Comparison of ENCODE assay signal across 25 cellular contexts in the genomic region with DNA sequence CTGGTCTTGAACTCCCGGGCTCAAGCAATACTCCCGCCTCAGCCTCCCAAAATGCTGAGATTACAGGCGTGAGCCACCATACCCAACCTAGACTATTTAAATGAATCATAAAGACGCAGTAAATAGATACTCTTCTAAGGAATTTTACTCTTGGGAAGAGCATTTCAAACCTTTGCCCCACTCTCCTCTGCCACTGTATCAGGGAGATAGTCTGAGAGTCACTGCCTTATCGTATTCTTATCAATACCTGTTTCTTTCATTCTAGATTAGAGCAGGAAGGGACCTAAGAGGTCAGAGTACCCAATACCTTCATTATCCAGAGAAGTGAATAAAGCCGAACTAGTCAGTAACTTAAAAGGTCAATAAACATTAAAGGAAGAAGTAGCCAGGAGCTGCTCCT.
"Had no signal": no experiment of that assay in that cellular context is flagged by ENCODE, and none has a peak within 500 bp of the region (broad histone marks: within the 10 kb centered on the region; RNA-seq: fewer than 3 reads in every experiment).

No MANE protein-coding gene starts in this region.

- H3K4me3 Mint-ChIP-seq: activated B cell treated with CpG ODN at 0.5 μM for 24 hours; activated CD4-positive, alpha-beta memory T cell treated with anti-CD3 and anti-CD28 coated beads, Interleukin-2, amount 10 ng/mL, durations not matched to agents 7 days and 5 days; activated CD4-positive, alpha-beta T cell treated with anti-CD3 and anti-CD28 coated beads, Interleukin-2, amount 10 ng/mL, durations not matched to agents 24 days and 14 days; activated CD8-positive, alpha-beta memory T cell treated with anti-CD3 and anti-CD28 coated beads, Interleukin-2, amount 10 ng/mL, durations not matched to agents 7 days and 5 days; activated CD8-positive, alpha-beta T cell treated with anti-CD3 and anti-CD28 coated beads, Interleukin-2, amount 10 ng/mL, durations not matched to agents 7 days and 5 days; activated naive CD4-positive, alpha-beta T cell treated with anti-CD3 and anti-CD28 coated beads, Interleukin-2, amount 10 ng/mL, durations not matched to agents 7 days and 5 days; activated naive CD8-positive, alpha-beta T cell treated with anti-CD3 and anti-CD28 coated beads for 36 hours; activated T-cell treated with anti-CD3 and anti-CD28 coated beads, Interleukin-2, amount 50 U/mL, for 24 hours; T-cell; T-helper 17 cell had no signal

- H3K27ac Mint-ChIP-seq: activated B cell treated with CpG ODN at 0.5 μM for 24 hours; activated CD4-positive, alpha-beta memory T cell treated with anti-CD3 and anti-CD28 coated beads, Interleukin-2, amount 10 ng/mL, durations not matched to agents 7 days and 5 days; activated CD4-positive, alpha-beta T cell treated with anti-CD3 and anti-CD28 coated beads, Interleukin-2, amount 10 ng/mL, durations not matched to agents 24 days and 14 days; activated CD8-positive, alpha-beta memory T cell treated with anti-CD3 and anti-CD28 coated beads, Interleukin-2, amount 10 ng/mL, durations not matched to agents 7 days and 5 days; activated CD8-positive, alpha-beta T cell treated with anti-CD3 and anti-CD28 coated beads, Interleukin-2, amount 10 ng/mL, durations not matched to agents 7 days and 5 days; activated naive CD4-positive, alpha-beta T cell treated with anti-CD3 and anti-CD28 coated beads, Interleukin-2, amount 10 ng/mL, durations not matched to agents 7 days and 5 days; activated naive CD4-positive, alpha-beta T cell treated with anti-CD3 and anti-CD28 coated beads, Interleukin-2, amount 50 U/mL, for 72 hours; activated naive CD8-positive, alpha-beta T cell treated with anti-CD3 and anti-CD28 coated beads for 36 hours; activated T-cell treated with anti-CD3 and anti-CD28 coated beads, Interleukin-2, amount 50 U/mL, for 24 hours; activated T-helper 2 cell treated with anti-CD3 and anti-CD28 coated beads, Interferon-gamma antibody, Interleukin-2, Interleukin-4, amounts not matched to agents 10 μg/mL and 5 μg/mL and 100 μg/mL, durations not matched to agents 14 hours and 24 hours and 36 hours; T-cell; T-helper 17 cell had no signal

- H3K9me3 Mint-ChIP-seq: activated B cell treated with CpG ODN at 0.5 μM for 24 hours; activated CD4-positive, alpha-beta memory T cell treated with anti-CD3 and anti-CD28 coated beads, Interleukin-2, amount 10 ng/mL, durations not matched to agents 7 days and 5 days; activated CD4-positive, alpha-beta T cell treated with anti-CD3 and anti-CD28 coated beads, Interleukin-2, amount 10 ng/mL, durations not matched to agents 24 days and 14 days; activated naive CD4-positive, alpha-beta T cell treated with anti-CD3 and anti-CD28 coated beads, Interleukin-2, amount 10 ng/mL, durations not matched to agents 7 days and 5 days; activated naive CD4-positive, alpha-beta T cell treated with anti-CD3 and anti-CD28 coated beads, Interleukin-2, amount 50 U/mL, for 72 hours; activated naive CD8-positive, alpha-beta T cell treated with anti-CD3 and anti-CD28 coated beads for 36 hours; activated T-cell treated with anti-CD3 and anti-CD28 coated beads, Interleukin-2, amount 50 U/mL, for 24 hours; activated T-helper 2 cell treated with anti-CD3 and anti-CD28 coated beads, Interferon-gamma antibody, Interleukin-2, Interleukin-4, amounts not matched to agents 10 μg/mL and 5 μg/mL and 100 μg/mL, durations not matched to agents 14 hours and 24 hours and 36 hours; T-cell had no signal

- H3K36me3 ChIP-seq: adrenal gland, brain microvascular endothelial cell, breast epithelium had no signal

- H3K4me1 Mint-ChIP-seq: activated naive CD4-positive, alpha-beta T cell treated with anti-CD3 and anti-CD28 coated beads, Interleukin-2, amount 10 ng/mL, durations not matched to agents 7 days and 5 days had no signal

- H3K9me3 ChIP-seq: adrenal gland, body of pancreas, breast epithelium had no signal

- H3K27me3 Mint-ChIP-seq: activated B cell treated with CpG ODN at 0.5 μM for 24 hours; activated CD4-positive, alpha-beta memory T cell treated with anti-CD3 and anti-CD28 coated beads, Interleukin-2, amount 10 ng/mL, durations not matched to agents 7 days and 5 days; activated CD4-positive, alpha-beta T cell treated with anti-CD3 and anti-CD28 coated beads, Interleukin-2, amount 10 ng/mL, durations not matched to agents 24 days and 14 days; activated CD8-positive, alpha-beta memory T cell treated with anti-CD3 and anti-CD28 coated beads, Interleukin-2, amount 10 ng/mL, durations not matched to agents 7 days and 5 days; activated naive CD4-positive, alpha-beta T cell treated with anti-CD3 and anti-CD28 coated beads, Interleukin-2, amount 10 ng/mL, durations not matched to agents 7 days and 5 days; activated naive CD8-positive, alpha-beta T cell treated with anti-CD3 and anti-CD28 coated beads for 36 hours; activated T-cell treated with anti-CD3 and anti-CD28 coated beads, Interleukin-2, amount 50 U/mL, for 24 hours; T-cell; T-helper 17 cell had no signal

- DNase-seq: activated B cell treated with CpG ODN at 0.5 μM for 24 hours; activated CD4-positive, alpha-beta memory T cell treated with anti-CD3 and anti-CD28 coated beads, Interleukin-2, amount 10 ng/mL, durations not matched to agents 7 days and 5 days; activated CD4-positive, alpha-beta T cell treated with anti-CD3 and anti-CD28 coated beads, Interleukin-2, amount 50 U/mL, for 1 hour; activated CD4-positive, CD25-positive, alpha-beta regulatory T cell treated with anti-CD3 and anti-CD28 coated beads, Interleukin-2, amount 50 U/mL, for 72 hours; activated CD8-positive, alpha-beta memory T cell treated with anti-CD3 and anti-CD28 coated beads for 24 hours; activated CD8-positive, alpha-beta memory T cell treated with anti-CD3 and anti-CD28 coated beads, Interleukin-2, amount 10 ng/mL, durations not matched to agents 7 days and 5 days; activated CD8-positive, alpha-beta memory T cell treated with anti-CD3 and anti-CD28 coated beads, Interleukin-2, amount 50 U/mL, for 48 hours; activated CD8-positive, alpha-beta T cell treated with anti-CD3 and anti-CD28 coated beads, Interleukin-2, amount 10 ng/mL, durations not matched to agents 7 days and 5 days; activated effector memory CD4-positive, alpha-beta T cell treated with Interleukin-2 at 50 U/mL for 16 hours; activated gamma-delta T cell; activated naive CD4-positive, alpha-beta T cell treated with Interleukin-2 at 50 U/mL for 16 hours; activated naive CD8-positive, alpha-beta T cell treated with anti-CD3 and anti-CD28 coated beads for 36 hours; activated T-cell treated with anti-CD3 and anti-CD28 coated beads, Interleukin-2, amount 50 U/mL, for 24 hours; activated T-cell treated with anti-CD3 and anti-CD28 coated beads, Interleukin-2, amount 50 U/mL, for 48 hours; aorta; T-helper 17 cell had no signal

- H3K36me3 Mint-ChIP-seq: activated naive CD4-positive, alpha-beta T cell treated with anti-CD3 and anti-CD28 coated beads, Interleukin-2, amount 50 U/mL, for 72 hours had no signal

- H3K27ac ChIP-seq: adrenal gland, body of pancreas, brain microvascular endothelial cell, breast epithelium had no signal

- H3K27me3 ChIP-seq: adrenal gland, body of pancreas, brain microvascular endothelial cell, breast epithelium had no signal

- H3K4me3 ChIP-seq: adrenal gland, body of pancreas, breast epithelium had no signal
